ENCODE assay signal across 10 cellular contexts in genomic region chr10:30742471-30742870, GRCh38.
DNase-seq lines count a peak whose midpoint lies in the region; ATAC-seq lines count a peak whose summit lies in the region.
"Had no signal": no experiment of that assay in that cellular context is flagged by ENCODE, and none has a peak within 500 bp of the region (broad histone marks: within the 10 kb centered on the region; RNA-seq: fewer than 3 reads in every experiment).

No MANE protein-coding gene starts in this region.

- no peaks in the 10 kb centered on the region for H3K27me3 Mint-ChIP-seq in T-helper 2 cell treated with Interferon-gamma antibody and Interleukin-4, amounts not matched to agents 5 μg/mL and 100 μg/mL, for 36 hours (ENCODE audit: low read depth)

- H3K36me3 Mint-ChIP-seq in T-helper 2 cell treated with Interferon-gamma antibody and Interleukin-4, amounts not matched to agents 5 μg/mL and 100 μg/mL, for 36 hours (ENCODE audit: low read depth) = no peaks in the 10 kb centered on the region
- H3K36me3 Mint-ChIP-seq: naive thymus-derived CD8-positive, alpha-beta T cell had no signal

- peaks cover 3% of the 10 kb centered on the region for H3K9me3 Mint-ChIP-seq in T-helper 2 cell treated with Interferon-gamma antibody and Interleukin-4, amounts not matched to agents 5 μg/mL and 100 μg/mL, for 36 hours
- H3K9me3 Mint-ChIP-seq: naive thymus-derived CD8-positive, alpha-beta T cell had no signal

- DNase-seq in T-helper 2 cell treated with Interferon-gamma antibody and Interleukin-4, amounts not matched to agents 5 μg/mL and 100 μg/mL, for 36 hours (ENCODE audit: low spot score) = peak; percentile 23
- DNase-seq in NCI-H446 treated with DMSO at 0.1 percent for 48 hours (lab: John Stamatoyannopoulos, UW) (no peak), caudate nucleus (lab: John Stamatoyannopoulos, UW) (no peak), LoVo (ENCODE audit: low spot score) (no peak), DMS53 treated with DMSO at 0.1 percent for 48 hours (lab: John Stamatoyannopoulos, UW; ENCODE audit: unreplicated experiment) (no peak)
- DNase-seq: naive thymus-derived CD8-positive, alpha-beta T cell; trophoblast cell had no signal

- peaks cover 20% of the 10 kb centered on the region for H3K4me1 Mint-ChIP-seq in T-helper 2 cell treated with Interferon-gamma antibody and Interleukin-4, amounts not matched to agents 5 μg/mL and 100 μg/mL, for 36 hours (ENCODE audit: low read depth)

- no peak overlapping the region for H3K27ac ChIP-seq in caudate nucleus (ENCODE audit: low read depth, low read length)

- no peak overlapping the region for H3K27ac Mint-ChIP-seq in T-helper 2 cell treated with Interferon-gamma antibody and Interleukin-4, amounts not matched to agents 5 μg/mL and 100 μg/mL, for 36 hours
- H3K27ac Mint-ChIP-seq: naive thymus-derived CD8-positive, alpha-beta T cell had no signal

- ATAC-seq in GM18519 (IDR thresholded peaks at IDR 0.05; ENCODE audit: low FRiP score, unreplicated experiment) (peak; percentile 64), GM19467 (IDR thresholded peaks at IDR 0.05; ENCODE audit: unreplicated experiment) (peak; percentile 75), HG03060 (IDR thresholded peaks at IDR 0.05; ENCODE audit: low read depth, unreplicated experiment) (peak; percentile 63)
- ATAC-seq: naive thymus-derived CD8-positive, alpha-beta T cell had no signal

- H3K4me3 Mint-ChIP-seq in T-helper 2 cell treated with Interferon-gamma antibody and Interleukin-4, amounts not matched to agents 5 μg/mL and 100 μg/mL, for 36 hours = no peak overlapping the region
- H3K4me3 Mint-ChIP-seq: naive thymus-derived CD8-positive, alpha-beta T cell had no signal
